9 cellular contexts compared by ENCODE assay signal in genomic region chr2:71801969-71802368, GRCh38.
DNase-seq lines count a peak whose midpoint lies in the region; ATAC-seq and TF ChIP-seq lines count a peak whose summit lies in the region.
"Had no signal": no experiment of that assay in that cellular context is flagged by ENCODE, and none has a peak within 500 bp of the region (broad histone marks: within the 10 kb centered on the region; RNA-seq: fewer than 3 reads in every experiment).

No MANE protein-coding gene starts in this region.

- H3K4me3 ChIP-seq in epithelial cell of esophagus (ENCODE audit: low read length), result no peak overlapping the region

- DNase-seq in NCI-H748 (lab: John Stamatoyannopoulos, UW; ENCODE audit: unreplicated experiment) (peak; percentile 17), NCI-H748 treated with DMSO at 0.1 percent for 48 hours (lab: John Stamatoyannopoulos, UW) (no peak), NCI-H446 treated with DMSO at 0.1 percent for 48 hours (lab: John Stamatoyannopoulos, UW) (peak; percentile 56), epithelial cell of esophagus (ENCODE audit: low read depth) (peak; percentile 58), mucosa of gallbladder (ENCODE audit: low spot score) (peak; percentile 61), NCI-H510A (lab: John Stamatoyannopoulos, UW) (no peak)
- DNase-seq: naive B cell had no signal

- ATAC-seq in HG03469 (IDR thresholded peaks at IDR 0.05; ENCODE audit: unreplicated experiment) (no peak), HG03108 (IDR thresholded peaks at IDR 0.05; ENCODE audit: unreplicated experiment) (no peak)

- peak; percentile 51 for TF ChIP-seq CTCF in epithelial cell of esophagus (IDR thresholded peaks at IDR 0.05; ENCODE audit: insufficient read depth, low read depth, low read length, missing control alignments)

Comparison
In these comparisons a context has a peak if more than half of its experiments do, and no peak if none do; other contexts are left out.
1. DNase-seq: peak in NCI-H748 (single experiment), NCI-H446 treated with DMSO at 0.1 percent for 48 hours (single experiment), epithelial cell of esophagus (single experiment) and mucosa of gallbladder (single experiment); none in NCI-H748 treated with DMSO at 0.1 percent for 48 hours (single experiment) and NCI-H510A (single experiment).